18 cellular contexts compared by ENCODE assay signal in the genomic region with DNA sequence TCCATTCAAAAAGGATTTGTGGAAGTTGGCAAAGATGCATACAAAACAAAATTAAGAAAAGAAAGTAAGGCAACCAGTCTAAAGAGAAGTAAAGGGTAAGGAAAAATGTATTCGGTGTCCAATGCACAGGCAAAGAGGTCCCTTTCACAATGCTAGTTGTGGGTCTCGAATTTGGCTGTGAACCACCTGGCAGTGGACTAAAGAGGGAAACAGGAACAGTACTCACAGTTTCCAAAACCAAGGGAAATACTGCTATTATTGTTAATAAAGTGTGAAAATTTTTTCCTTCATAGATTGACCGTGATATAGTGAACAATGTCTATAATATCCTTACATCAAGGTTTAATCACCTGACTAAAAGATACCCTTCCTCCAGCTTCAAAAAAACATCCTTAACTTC.
"Had no signal": no experiment of that assay in that cellular context is flagged by ENCODE, and none has a peak within 500 bp of the region (broad histone marks: within the 10 kb centered on the region; RNA-seq: fewer than 3 reads in every experiment).

No MANE protein-coding gene starts in this region.

- H3K4me1 ChIP-seq: left lung, lower lobe of right lung had no signal

- H3K4me1 Mint-ChIP-seq: naive B cell had no signal

- DNase-seq: effector CD8-positive, alpha-beta T cell; effector memory CD8-positive, alpha-beta T cell; endodermal cell; foreskin keratinocyte; heart left ventricle; hippocampal formation; left cardiac atrium; left lung; left ventricle myocardium superior; lower lobe of right lung; mesenchymal stem cell; mucosa of descending colon; naive B cell; naive thymus-derived CD8-positive, alpha-beta T cell had no signal

- H3K27me3 Mint-ChIP-seq: effector memory CD8-positive, alpha-beta T cell; naive thymus-derived CD8-positive, alpha-beta T cell had no signal

- H3K4me3 ChIP-seq: coronary artery, esophagus muscularis mucosa, gastroesophageal sphincter, heart left ventricle, left lung, lower lobe of right lung, mucosa of descending colon had no signal

- H3K27me3 ChIP-seq: esophagus muscularis mucosa, foreskin keratinocyte, gastroesophageal sphincter, heart left ventricle, left lung had no signal

- H3K36me3 Mint-ChIP-seq: mesothelial cell of epicardium, naive B cell had no signal

- H3K27ac Mint-ChIP-seq: endodermal cell, mesothelial cell of epicardium had no signal

- H3K27ac ChIP-seq: coronary artery, esophagus muscularis mucosa, foreskin keratinocyte, gastroesophageal sphincter, heart left ventricle, left lung, lower lobe of right lung had no signal

- H3K9me3 ChIP-seq: esophagus muscularis mucosa, gastroesophageal sphincter, heart left ventricle, left lung, lower lobe of right lung, mucosa of descending colon had no signal

- ATAC-seq: effector memory CD8-positive, alpha-beta T cell; foreskin keratinocyte; gastroesophageal sphincter; heart left ventricle; left cardiac atrium; left lung; left ventricle myocardium superior; lower lobe of right lung; mucosa of descending colon; naive thymus-derived CD8-positive, alpha-beta T cell had no signal

- H3K9me3 Mint-ChIP-seq: endodermal cell; naive thymus-derived CD8-positive, alpha-beta T cell had no signal

- H3K36me3 ChIP-seq: esophagus muscularis mucosa, gastroesophageal sphincter, heart left ventricle, left lung, lower lobe of right lung had no signal

- H3K4me3 Mint-ChIP-seq: effector memory CD8-positive, alpha-beta T cell; endodermal cell; mesothelial cell of epicardium; naive B cell had no signal
